Comparison of ENCODE assay signal across 8 cellular contexts in genomic region chr6:41939848-41940758, GRCh38. TPM values are rescaled to one million over a fixed set of nuclear protein-coding genes. Genes with fewer than 3 reads are reported as not detected.
A peak's percentile ranks its signal among the peaks of the same experiment; 100 is the strongest.
DNase-seq lines count a peak whose midpoint lies in the region; ATAC-seq and TF ChIP-seq lines count a peak whose summit lies in the region.

No MANE protein-coding gene starts in this region.

- no peaks in the 10 kb centered on the region for H3K27me3 Mint-ChIP-seq in T-helper 1 cell treated with Interleukin-12 subunit alpha and Interleukin-12 subunit beta and Interleukin-4 antibody, amounts not matched to agents 30 μg/mL and 1 μg/mL, for 36 hours (ENCODE audit: low read depth)

- peak overlapping the region; percentile 93 to 95 for H3K4me3 ChIP-seq in duodenal mucosa (ENCODE audit: low read depth in 1 of 2, low read length in 2 of 2)
- H3K4me3 ChIP-seq in mucosa of rectum (ENCODE audit: low read length in 2 of 2): peak overlapping the region; percentile 77 to 93
- peak overlapping the region; percentile 92 for H3K4me3 ChIP-seq in upper lobe of right lung
- peak overlapping the region in 1 of 3 donors; percentile 44 for H3K4me3 ChIP-seq in thyroid gland (replicated peaks in 1 of 3)

- H3K9ac ChIP-seq in duodenal mucosa (ENCODE audit: low read depth in 1 of 2, low read length in 2 of 2) (peak overlapping the region; percentile 78 to 95), mucosa of rectum (ENCODE audit: low read depth in 1 of 2, low read length in 2 of 2) (peak overlapping the region; percentile 72 to 74)

- ATAC-seq in upper lobe of right lung: no peak
- no peak for ATAC-seq in HG03097 (IDR thresholded peaks at IDR 0.05; ENCODE audit: low FRiP score, unreplicated experiment)

- peak; percentile 44 for DNase-seq in HK-2 (ENCODE audit: unreplicated experiment)
- DNase-seq in upper lobe of right lung: no peak
- no peak for DNase-seq in thyroid gland
- DNase-seq in NCI-H2171 (lab: John Stamatoyannopoulos, UW): no peak

- intact Hi-C loops in upper lobe of right lung (cut with DNase I): loop anchor here (5.0 to 10.0 kb wide), 2 partner anchors 102 to 155 kb away; partner anchors contain the start of genes PRICKLE4 and TOMM6
- intact Hi-C loops in thyroid gland (cut with DNase I): loop anchor here (5.0 kb wide), 2 partner anchors 93 to 102 kb away; no protein-coding TSS in a partner anchor

- H3K4me3 Mint-ChIP-seq in T-helper 1 cell treated with Interleukin-12 subunit alpha and Interleukin-12 subunit beta and Interleukin-4 antibody, amounts not matched to agents 30 μg/mL and 1 μg/mL, for 36 hours: peak overlapping the region; percentile 100

- no peaks in the 10 kb centered on the region for H3K27me3 ChIP-seq in duodenal mucosa (ENCODE audit: control insufficient read depth in 1 of 2, insufficient read depth in 2 of 2, low read length in 2 of 2)
- no peaks in the 10 kb centered on the region for H3K27me3 ChIP-seq in mucosa of rectum (ENCODE audit: control insufficient read depth in 2 of 2, insufficient read depth in 2 of 2, low read length in 2 of 2)
- no peaks in the 10 kb centered on the region for H3K27me3 ChIP-seq in upper lobe of right lung
- H3K27me3 ChIP-seq in thyroid gland: no peaks in the 10 kb centered on the region

- H3K4me1 ChIP-seq in duodenal mucosa (ENCODE audit: control insufficient read depth in 1 of 2, insufficient read depth in 2 of 2, low read length in 2 of 2) (peaks cover 50 to 61% of the 10 kb centered on the region in 2 donors), mucosa of rectum (ENCODE audit: control insufficient read depth in 2 of 2, insufficient read depth in 2 of 2, low read length in 2 of 2) (peaks cover 31 to 38% of the 10 kb centered on the region in 2 donors), upper lobe of right lung (peaks cover 69% of the 10 kb centered on the region), thyroid gland (peaks cover 20 to 38% of the 10 kb centered on the region in 2 donors)

- TF ChIP-seq CTCF in upper lobe of right lung (IDR thresholded peaks at IDR 0.05) (no peak), thyroid gland (IDR thresholded peaks at IDR 0.05) (no peak)

- H3K9me3 ChIP-seq in duodenal mucosa (ENCODE audit: control insufficient read depth in 1 of 2, low read length in 2 of 2) (no peaks in the 10 kb centered on the region), mucosa of rectum (ENCODE audit: control insufficient read depth in 2 of 2, low read length in 2 of 2) (no peaks in the 10 kb centered on the region), upper lobe of right lung (no peaks in the 10 kb centered on the region), thyroid gland (no peaks in the 10 kb centered on the region)

- no peaks in the 10 kb centered on the region for H3K9me3 Mint-ChIP-seq in T-helper 1 cell treated with Interleukin-12 subunit alpha and Interleukin-12 subunit beta and Interleukin-4 antibody, amounts not matched to agents 30 μg/mL and 1 μg/mL, for 36 hours

- no peak for TF ChIP-seq POLR2A in thyroid gland (IDR thresholded peaks at IDR 0.05)

- WGBS in thyroid gland, 2 donors: 25 to 33% methylated on average over 26 to 27 of the region's 27 CpGs

- H3K27ac Mint-ChIP-seq in T-helper 1 cell treated with Interleukin-12 subunit alpha and Interleukin-12 subunit beta and Interleukin-4 antibody, amounts not matched to agents 30 μg/mL and 1 μg/mL, for 36 hours: peak overlapping the region; percentile 89

- H3K27ac ChIP-seq in duodenal mucosa (ENCODE audit: low read depth, low read length) (peak overlapping the region; percentile 86), mucosa of rectum (ENCODE audit: low read depth in 2 of 2, low read length in 2 of 2) (peak overlapping the region; percentile 81 to 86), upper lobe of right lung (peak overlapping the region; percentile 84), thyroid gland (peak overlapping the region in 1 of 3 donors; percentile 19)

- H3K36me3 ChIP-seq in duodenal mucosa (ENCODE audit: control insufficient read depth in 1 of 2, insufficient read depth in 2 of 2, low read length in 2 of 2) (peaks cover 5 to 24% of the 10 kb centered on the region in 2 donors), mucosa of rectum (ENCODE audit: control insufficient read depth in 2 of 2, insufficient read depth in 2 of 2, low read length in 2 of 2) (peaks cover under 1 to 18% of the 10 kb centered on the region in 2 donors), upper lobe of right lung (peaks cover 10% of the 10 kb centered on the region), thyroid gland (peaks cover 8 to 12% of the 10 kb centered on the region in 2 donors)

- peaks cover 57% of the 10 kb centered on the region for H3K36me3 Mint-ChIP-seq in T-helper 1 cell treated with Interleukin-12 subunit alpha and Interleukin-12 subunit beta and Interleukin-4 antibody, amounts not matched to agents 30 μg/mL and 1 μg/mL, for 36 hours (ENCODE audit: low read depth)

- H3K4me1 Mint-ChIP-seq in T-helper 1 cell treated with Interleukin-12 subunit alpha and Interleukin-12 subunit beta and Interleukin-4 antibody, amounts not matched to agents 30 μg/mL and 1 μg/mL, for 36 hours (ENCODE audit: low read depth): peaks cover 56% of the 10 kb centered on the region

RNA-seq across cellular contexts. Expression of gene CCND3, which starts 1.5 kb away (rescaled TPM):
- total RNA-seq in upper lobe of right lung (186 TPM), thyroid gland (100 to 1,000 TPM; 103 to 204 (median 166) TPM)

RNA-seq across cellular contexts. Expression of gene BYSL, which starts 18.8 kb away (rescaled TPM):
- total RNA-seq in upper lobe of right lung (11.6 TPM), thyroid gland (1 to 10 TPM; 2.8 to 6.1 (median 4.2) TPM)

RNA-seq across cellular contexts. Expression of gene MED20, which starts 19.2 kb away (rescaled TPM):
- total RNA-seq in upper lobe of right lung (18.3 TPM), thyroid gland (10 to 100 TPM; 20.6 to 27.1 (median 24.3) TPM)

RNA-seq across cellular contexts. Expression of gene USP49, which starts 44.9 kb away (rescaled TPM):
- 2.7 TPM for total RNA-seq in upper lobe of right lung
- total RNA-seq in thyroid gland: 10 to 100 TPM in 3 of 4 donors, 1 to 10 TPM in 1; 9.8 to 17.5 (median 13.8) TPM
